Comparison of ENCODE assay signal across 1 cellular context in genomic region chr7:157423886-157424565, GRCh38.
TF ChIP-seq lines count a peak whose summit lies in the region.

No MANE protein-coding gene starts in this region.

TF ChIP-seq in GM23338, 12 proteins besides CTCF, POLR2A, EP300 and RAD21 (continued from another document):
- TF ChIP-seq ZNF462 (CRISPR knock-in tag; IDR thresholded peaks at IDR 0.05) (no peak), REST (IDR thresholded peaks at IDR 0.05; ENCODE audit: unreplicated experiment) (no peak), STAT1 (IDR thresholded peaks at IDR 0.05; ENCODE audit: unreplicated experiment) (no peak), EZH2phosphoT487 (IDR thresholded peaks at IDR 0.05; ENCODE audit: unreplicated experiment) (no peak), CREB1 (CRISPR knock-in tag; IDR thresholded peaks at IDR 0.05; ENCODE audit: low read depth) (no peak), NANOG (IDR thresholded peaks at IDR 0.05; ENCODE audit: borderline replicate concordance) (no peak), EZH2 (IDR thresholded peaks at IDR 0.05; ENCODE audit: low read depth, unreplicated experiment) (no peak), ZNF331 (CRISPR knock-in tag; IDR thresholded peaks at IDR 0.05; ENCODE audit: low read depth) (no peak), ZNF114 (CRISPR knock-in tag; IDR thresholded peaks at IDR 0.05) (no peak), JUNB (IDR thresholded peaks at IDR 0.05; ENCODE audit: unreplicated experiment) (no peak)
- TF ChIP-seq, protein P1, sequence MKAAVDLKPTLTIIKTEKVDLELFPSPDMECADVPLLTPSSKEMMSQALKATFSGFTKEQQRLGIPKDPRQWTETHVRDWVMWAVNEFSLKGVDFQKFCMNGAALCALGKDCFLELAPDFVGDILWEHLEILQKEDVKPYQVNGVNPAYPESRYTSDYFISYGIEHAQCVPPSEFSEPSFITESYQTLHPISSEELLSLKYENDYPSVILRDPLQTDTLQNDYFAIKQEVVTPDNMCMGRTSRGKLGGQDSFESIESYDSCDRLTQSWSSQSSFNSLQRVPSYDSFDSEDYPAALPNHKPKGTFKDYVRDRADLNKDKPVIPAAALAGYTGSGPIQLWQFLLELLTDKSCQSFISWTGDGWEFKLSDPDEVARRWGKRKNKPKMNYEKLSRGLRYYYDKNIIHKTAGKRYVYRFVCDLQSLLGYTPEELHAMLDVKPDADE (IDR thresholded peaks at IDR 0.05), result no peak
